ENCODE assay signal across 29 cellular contexts in genomic region chr14:35257809-35258208, GRCh38. TPM values are rescaled to one million over a fixed set of nuclear protein-coding genes. Genes with fewer than 3 reads are reported as not detected.
DNase-seq lines count a peak whose midpoint lies in the region; ATAC-seq, FAIRE-seq and TF ChIP-seq lines count a peak whose summit lies in the region.
"Had no signal": no experiment of that assay in that cellular context is flagged by ENCODE, and none has a peak within 500 bp of the region (broad histone marks: within the 10 kb centered on the region; RNA-seq: fewer than 3 reads in every experiment).

No MANE protein-coding gene starts in this region.

- H3K27me3 ChIP-seq in K562 (ENCODE audit: control insufficient read depth in 2 of 2, insufficient read depth in 2 of 2, low read length in 2 of 2) (no peaks in the 10 kb centered on the region), left lung (no peaks in the 10 kb centered on the region)
- H3K27me3 ChIP-seq: ascending aorta, BE2C, dorsolateral prefrontal cortex had no signal

- H3K4me1 ChIP-seq in K562 (replicated peaks in 1 of 2; ENCODE audit: control insufficient read depth in 2 of 2, insufficient read depth in 2 of 2, low read length in 2 of 2), result peaks cover 0 to 14% of the 10 kb centered on the region in 2 experiments; a peak in 3 of 5 replicates
- H3K4me1 ChIP-seq in left lung, result peaks cover 0 to 9% of the 10 kb centered on the region in 2 donors
- H3K4me1 ChIP-seq: ascending aorta had no signal

- H3K4me3 ChIP-seq in K562, result no peak overlapping the region
- no peak overlapping the region for H3K4me3 ChIP-seq in left lung
- H3K4me3 ChIP-seq: A549, ascending aorta, dorsolateral prefrontal cortex, thoracic aorta had no signal

- peak; percentile 7 for DNase-seq in A172 (ENCODE audit: low spot score)
- peak; percentile 16 for DNase-seq in HS-5 (ENCODE audit: low read depth)
- no peak for DNase-seq in K562 (ENCODE audit: extremely low read depth in 1 of 4, low spot score in 3 of 4)
- DNase-seq in fibroblast of peridontal ligament (ENCODE audit: extremely low read depth), result peak; percentile 15
- no peak for DNase-seq in mesenteric fat pad (ENCODE audit: low spot score)
- DNase-seq in middle frontal gyrus (ENCODE audit: extremely low spot score, low spot score), result no peak
- DNase-seq in left lung, result no peak
- DNase-seq: activated CD4-positive, alpha-beta T cell treated with anti-CD3 and anti-CD28 coated beads for 1 hour; activated CD8-positive, alpha-beta T cell treated with anti-CD3 and anti-CD28 coated beads for 36 hours; BE2C; CD8-positive, alpha-beta memory T cell; central memory CD4-positive, alpha-beta T cell; dorsolateral prefrontal cortex; foreskin melanocyte; H7; hypothalamus; immature natural killer cell; natural killer cell; NCI-H1105; NCI-H1930; NCI-H526; stimulated activated naive CD8-positive, alpha-beta T cell treated with anti-CD3 and anti-CD28 coated beads, Interleukin-15, Interleukin-2, amounts not matched to agents 100 U/mL and 50 U/mL, for 24 hours had no signal

- TF ChIP-seq RAD21 in K562 (CRISPR knock-in tag; conservative IDR thresholded peaks at IDR 0.05 in 1 of 2, IDR thresholded peaks at IDR 0.05 in 1 of 2), result no peak

- ATAC-seq in K562, result no peak
- ATAC-seq in GM21423 (IDR thresholded peaks at IDR 0.05; ENCODE audit: unreplicated experiment), result no peak
- no peak for ATAC-seq in left lung
- ATAC-seq: A549; activated CD8-positive, alpha-beta T cell treated with anti-CD3 and anti-CD28 coated beads for 36 hours; left lobe of liver; natural killer cell; stimulated activated naive CD8-positive, alpha-beta T cell treated with anti-CD3 and anti-CD28 coated beads, Interleukin-15, Interleukin-2, amounts not matched to agents 100 U/mL and 50 U/mL, for 24 hours had no signal

- POLR2A ChIA-PET in K562 (lab: Yijun Ruan, JAX), result no interaction called here

- no peak for TF ChIP-seq POLR2A in K562 (conservative IDR thresholded peaks at IDR 0.05)

- no peak overlapping the region for H3K9ac ChIP-seq in K562 (ENCODE audit: insufficient read depth in 1 of 2, low read depth in 2 of 2, low read length in 2 of 2)

- intact Hi-C loops in K562 (cut with micrococcal nuclease), result no loop called here
- intact Hi-C loops in left lung (cut with DNase I), result no loop called here

- CTCF ChIA-PET in K562 (lab: Yijun Ruan, JAX; ENCODE audit: low intra/inter-chr PET ratio), result no interaction called here

- H3K27ac ChIP-seq in K562 (ENCODE audit: extremely low read depth, low read depth, low read length) (no peak overlapping the region), left lung (no peak overlapping the region)
- H3K27ac ChIP-seq: A549, ascending aorta, dorsolateral prefrontal cortex, thoracic aorta had no signal

- no peak for TF ChIP-seq EP300 in K562 (IDR thresholded peaks at IDR 0.05; ENCODE audit: low read length)

- no peak overlapping the region for H3K4me2 ChIP-seq in K562 (ENCODE audit: insufficient read depth, low read length)
- H3K4me2 ChIP-seq: A549 had no signal

- H3K79me2 ChIP-seq in K562 (ENCODE audit: control insufficient read depth, insufficient read depth, low read length), result no peaks in the 10 kb centered on the region

- 20% methylated on average over 1 of the region's 1 CpG for WGBS in K562 (ENCODE audit: insufficient coverage, low coverage, missing lambda C conversion rate)

- no peak overlapping the region for H2AFZ ChIP-seq in K562 (ENCODE audit: low read depth, low read length)

- in situ Hi-C loops in K562 (cut with MboI), result no loop called here

- H3K9me1 ChIP-seq in K562 (ENCODE audit: control insufficient read depth, insufficient read depth, low read length), result no peaks in the 10 kb centered on the region

- H3K36me3 ChIP-seq in K562 (ENCODE audit: control insufficient read depth, insufficient read depth, low read length) (0 out of 3 replicates have a peak, but pooled peaks cover 2% of the 10 kb centered on the region), left lung (no peaks in the 10 kb centered on the region)
- H3K36me3 ChIP-seq: ascending aorta, BE2C, thoracic aorta had no signal

- TF ChIP-seq CTCF in K562 (IDR thresholded peaks at IDR 0.05 in 2 of 3, conservative IDR thresholded peaks at IDR 0.05 in 1 of 3; ENCODE audit: insufficient read depth in 2 of 3, low read depth in 1 of 3, low read length in 3 of 3) (no peak), left lung (IDR thresholded peaks at IDR 0.05) (no peak)

- no TSS peak for BruUV-seq in K562 (replicated peaks; lab: Mats Ljungman, UMichigan)

- no peaks in the 10 kb centered on the region for H4K20me1 ChIP-seq in K562 (replicated peaks; ENCODE audit: control insufficient read depth, insufficient read depth, low read length)

- no peaks in the 10 kb centered on the region for H3K9me3 ChIP-seq in K562 (replicated peaks; ENCODE audit: control insufficient read depth, insufficient read depth, low read depth, low read length)
- H3K9me3 ChIP-seq in left lung, result peaks cover 0 to 3% of the 10 kb centered on the region in 2 donors
- H3K9me3 ChIP-seq: ascending aorta, BE2C, thoracic aorta had no signal

- no peak for FAIRE-seq in K562 (lab: Jason Lieb, UNC)
- FAIRE-seq: A549, G401.6, RCC 7860 had no signal

TF ChIP-seq in K562, 482 proteins besides CTCF, POLR2A, EP300 and RAD21:
- TF ChIP-seq ZNF384 (IDR thresholded peaks at IDR 0.05; ENCODE audit: low read depth, low read length) (peak; percentile 64; the same call in 1 of the 2 replicates), RCOR1 (IDR thresholded peaks at IDR 0.05; ENCODE audit: borderline replicate concordance in 1 of 2, low read depth in 2 of 2, low read length in 2 of 2) (no peak), FOSL1 (tag; conservative IDR thresholded peaks at IDR 0.05) (0 out of 2 replicates have a peak, but pooled peaks have one; percentile 12), DPF2 (IDR thresholded peaks at IDR 0.05) (no peak)

RNA-seq across cellular contexts. Expression of gene PSMA6, which starts 34.4 kb away (rescaled TPM):
- total RNA-seq in A172 (2014; rRNA removed; shearing (Covaris generic)), result 309 and 344 TPM in 2 replicates
- 38.7 and 60.7 TPM in 2 replicates for total RNA-seq in K562 (2011; cell fraction: chromatin; rRNA removed; ENCODE audit: low replicate concordance)
- 47.8 and 50.5 TPM in 2 replicates for total RNA-seq in K562 (2011; cell fraction: nucleolus; rRNA removed)
- total RNA-seq in K562 (2011; cell fraction: nucleoplasm; rRNA removed), result 58.6 and 80.4 TPM in 2 replicates
- total RNA-seq in K562 (2014; rRNA removed), result 164 and 210 TPM in 2 replicates
- total RNA-seq in K562 (2014; rRNA removed; fragmentation: Illumina TruSeq; extraction: Trizol), result 234 and 271 TPM in 2 replicates
- total RNA-seq in K562 (2015; rRNA removed; fragmentation: Illumina TruSeq; extraction: Trizol), result 279 and 288 TPM in 2 replicates
- 258 and 274 TPM in 2 replicates for total RNA-seq in K562 (2021)
- polyA plus RNA-seq in K562 (2011; rRNA removed), result 318 and 452 TPM in 2 replicates
- 167 and 229 TPM in 2 replicates for polyA plus RNA-seq in K562 (2011; cell fraction: cytosol; rRNA removed)
- 54.4 and 95.7 TPM in 2 replicates for polyA plus RNA-seq in K562 (2011; cell fraction: nucleus; rRNA removed)
- polyA plus RNA-seq in K562 (2012), result 203 and 288 TPM in 2 replicates
- polyA plus RNA-seq in K562 (2014; fragmentation: Illumina TruSeq; extraction: Trizol), result 292 and 301 TPM in 2 replicates
- 100 to 1,000 TPM; 922 to 952 TPM for polyA plus RNA-seq in K562 (2014; fragmentation: Nextera tagmentation; extraction: Ambion mirVana)
- polyA plus RNA-seq in K562 (2014; rRNA removed), result 274 and 283 TPM in 2 replicates
- polyA minus RNA-seq in K562 (2011; rRNA and poly(A)+ RNA removed), result 166 and 169 TPM in 2 replicates
- 78.1 and 98.1 TPM in 2 replicates for polyA minus RNA-seq in K562 (2011; cell fraction: cytosol; rRNA and poly(A)+ RNA removed)
- polyA minus RNA-seq in K562 (2011; cell fraction: nucleus; rRNA and poly(A)+ RNA removed), result 17.6 and 42.8 TPM in 2 replicates
- 200 TPM for total RNA-seq in mesenteric fat pad
- total RNA-seq in left lung, result 100 to 1,000 TPM; 139 to 258 TPM

Comparison
In these comparisons a context has a peak if more than half of its experiments do, and no peak if none do; other contexts are left out.
1. DNase-seq: peak in A172 (single experiment), HS-5 (single experiment) and fibroblast of peridontal ligament (single experiment); none in K562 (0 of 4), mesenteric fat pad (single experiment), middle frontal gyrus (single experiment) and left lung (0 of 2).